Comparison of ENCODE assay signal across 15 cellular contexts in the genomic region with DNA sequence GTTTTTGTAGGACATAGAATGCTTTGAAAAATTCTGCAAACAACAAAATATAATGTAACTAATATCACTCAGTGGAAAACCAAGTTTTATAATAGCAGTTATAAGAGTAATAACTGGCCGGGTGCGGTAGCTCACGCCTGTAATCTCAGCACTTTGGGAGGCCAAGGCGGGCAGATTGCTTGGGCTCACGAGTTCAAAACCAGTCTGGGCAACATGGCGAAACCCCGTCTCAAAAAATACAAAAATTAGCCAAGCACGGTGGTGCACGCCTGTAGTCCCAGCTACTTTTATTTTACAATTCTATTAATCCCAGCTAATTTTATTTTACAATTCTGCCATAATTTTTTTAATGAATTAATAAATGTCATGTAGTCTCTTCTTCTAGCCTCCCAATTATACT. TPM values are rescaled to one million over a fixed set of nuclear protein-coding genes. Genes with fewer than 3 reads are reported as not detected.
DNase-seq lines count a peak whose midpoint lies in the region; ATAC-seq and TF ChIP-seq lines count a peak whose summit lies in the region.
"Had no signal": no experiment of that assay in that cellular context is flagged by ENCODE, and none has a peak within 500 bp of the region (broad histone marks: within the 10 kb centered on the region; RNA-seq: fewer than 3 reads in every experiment).

No MANE protein-coding gene starts in this region.

- no peaks in the 10 kb centered on the region for H3K9me3 Mint-ChIP-seq in activated CD4-positive, alpha-beta T cell treated with anti-CD3 and anti-CD28 coated beads, Interleukin-2, amount 10 ng/mL, durations not matched to agents 24 days and 14 days
- H3K9me3 Mint-ChIP-seq in brain (no peaks in the 10 kb centered on the region), endothelial cell (ENCODE audit: unreplicated experiment) (no peaks in the 10 kb centered on the region)

- intact Hi-C loops in activated CD4-positive, alpha-beta T cell treated with anti-CD3 and anti-CD28 coated beads, Interleukin-2, amount 10 ng/mL, durations not matched to agents 24 days and 14 days (cut with micrococcal nuclease): loop anchor here (2.0 to 10.0 kb wide), 2 partner anchors 29 to 495 kb away; partner anchors contain the start of gene RNU5A-1
- intact Hi-C loops in psoas muscle (cut with DNase I): no loop called here

- 86 to 95% (median 87%) methylated on average over 9 of the region's 9 CpGs for WGBS in psoas muscle, 3 donors

- H3K4me1 ChIP-seq in psoas muscle: peaks cover 31% of the 10 kb centered on the region
- H3K4me1 ChIP-seq: colonic mucosa had no signal

- no peak for DNase-seq in activated CD4-positive, alpha-beta T cell treated with anti-CD3 and anti-CD28 coated beads, Interleukin-2, amount 10 ng/mL, durations not matched to agents 24 days and 14 days
- DNase-seq in activated CD4-positive, alpha-beta T cell treated with anti-CD3 and anti-CD28 coated beads for 4 hours: no peak
- DNase-seq in NAMALWA (ENCODE audit: low spot score): peak; percentile 60
- no peak for DNase-seq in psoas muscle
- no peak for DNase-seq in endothelial cell (ENCODE audit: low spot score)
- no peak for DNase-seq in A172 (ENCODE audit: low spot score)
- DNase-seq in G401 (ENCODE audit: low spot score): no peak
- DNase-seq: activated gamma-delta T cell treated with Interleukin-2 at 50 U/mL for 16 hours, colonic mucosa, mucosa of descending colon, NCI-H446, tibial artery had no signal

- peak overlapping the region; percentile 91 for H3K4me3 Mint-ChIP-seq in activated CD4-positive, alpha-beta T cell treated with anti-CD3 and anti-CD28 coated beads, Interleukin-2, amount 10 ng/mL, durations not matched to agents 24 days and 14 days
- H3K4me3 Mint-ChIP-seq in brain (peak overlapping the region; percentile 89 to 96 (median 94)), endothelial cell (ENCODE audit: unreplicated experiment) (no peak overlapping the region)

- ATAC-seq in psoas muscle: no peak
- ATAC-seq: A549, mucosa of descending colon, Right ventricle myocardium inferior had no signal

- peaks cover 0 to 4% of the 10 kb centered on the region in 2 donors for H3K36me3 ChIP-seq in psoas muscle (ENCODE audit: insufficient read depth in 1 of 2, low read depth in 1 of 2)
- H3K36me3 ChIP-seq: colonic mucosa, tibial artery had no signal

- H3K27me3 ChIP-seq in psoas muscle (ENCODE audit: insufficient read depth in 3 of 3, low read length in 2 of 3): no peaks in the 10 kb centered on the region
- H3K27me3 ChIP-seq: colonic mucosa, tibial artery had no signal

- TF ChIP-seq CTCF in brain (conservative IDR thresholded peaks at IDR 0.05) (no peak), psoas muscle (IDR thresholded peaks at IDR 0.05) (no peak), endothelial cell (IDR thresholded peaks at IDR 0.05; ENCODE audit: unreplicated experiment) (no peak)

- H3K4me3 ChIP-seq in psoas muscle: peak overlapping the region; percentile 90
- H3K4me3 ChIP-seq: colonic mucosa, mucosa of descending colon had no signal

- H3K27me3 Mint-ChIP-seq in activated CD4-positive, alpha-beta T cell treated with anti-CD3 and anti-CD28 coated beads, Interleukin-2, amount 10 ng/mL, durations not matched to agents 24 days and 14 days: no peaks in the 10 kb centered on the region
- H3K27me3 Mint-ChIP-seq in brain (peaks cover 4% of the 10 kb centered on the region), endothelial cell (ENCODE audit: unreplicated experiment) (peaks cover 2% of the 10 kb centered on the region)

- H3K9me3 ChIP-seq in psoas muscle: no peaks in the 10 kb centered on the region
- H3K9me3 ChIP-seq: A549, colonic mucosa, mucosa of descending colon, tibial artery had no signal

- in situ Hi-C loops in G401 (cut with HindIII; ENCODE audit: low sequenced_read_pairs): no loop called here

- H3K4me1 Mint-ChIP-seq in activated CD4-positive, alpha-beta T cell treated with anti-CD3 and anti-CD28 coated beads, Interleukin-2, amount 10 ng/mL, durations not matched to agents 24 days and 14 days: peaks cover 44% of the 10 kb centered on the region
- H3K4me1 Mint-ChIP-seq in brain (peaks cover 46% of the 10 kb centered on the region), endothelial cell (ENCODE audit: unreplicated experiment) (peaks cover 26% of the 10 kb centered on the region)

- no peak overlapping the region for H3K27ac ChIP-seq in psoas muscle
- H3K27ac ChIP-seq: A549 had no signal

- peaks cover 9% of the 10 kb centered on the region for H3K36me3 Mint-ChIP-seq in activated CD4-positive, alpha-beta T cell treated with anti-CD3 and anti-CD28 coated beads, Interleukin-2, amount 10 ng/mL, durations not matched to agents 24 days and 14 days (ENCODE audit: low read depth)
- H3K36me3 Mint-ChIP-seq in brain (no peaks in the 10 kb centered on the region), endothelial cell (ENCODE audit: low read depth, unreplicated experiment) (no peaks in the 10 kb centered on the region)

- peak overlapping the region; percentile 14 for H3K27ac Mint-ChIP-seq in activated CD4-positive, alpha-beta T cell treated with anti-CD3 and anti-CD28 coated beads, Interleukin-2, amount 10 ng/mL, durations not matched to agents 24 days and 14 days
- H3K27ac Mint-ChIP-seq in brain (peak overlapping the region in 1 of 5 experiments; percentile 90), endothelial cell (ENCODE audit: unreplicated experiment) (no peak overlapping the region)

RNA-seq across cellular contexts. Expression of gene DENND4A, which starts 2.3 kb away (rescaled TPM):
- total RNA-seq in activated CD4-positive, alpha-beta T cell treated with anti-CD3 and anti-CD28 coated beads, Interleukin-2, amount 10 ng/mL, durations not matched to agents 24 days and 14 days: 44.2 and 48.3 TPM in 2 replicates
- polyA plus RNA-seq in brain (ENCODE audit: insufficient read depth, low read depth, low replicate concordance) (7.9 TPM), psoas muscle (10 to 100 TPM in 1 of 3 donors, 1 to 10 TPM in 2; 4.0 to 11.2 (median 7.0) TPM)
- total RNA-seq in psoas muscle (10 to 100 TPM; 15.4 to 46.7 (median 23.4) TPM), endothelial cell (ENCODE audit: unreplicated experiment) (17.1 TPM)
- total RNA-seq in A172 (2014; rRNA removed; shearing (Covaris generic)): 4.6 and 10.3 TPM in 2 replicates
- 3.8 and 12.2 TPM in 2 replicates for total RNA-seq in G401 (2014; rRNA removed; shearing (Covaris generic))
